1 cellular context compared by ENCODE assay signal in genomic region chr20:63082308-63082938, GRCh38.
TF ChIP-seq lines count a peak whose summit lies in the region.

No MANE protein-coding gene starts in this region.

TF ChIP-seq in HepG2, 621 proteins besides CTCF, POLR2A, EP300 and RAD21 (continued from another document and continues in another):
- TF ChIP-seq ZNF646 (CRISPR knock-in tag; IDR thresholded peaks at IDR 0.05): no peak
- TF ChIP-seq SMAD1 (CRISPR knock-in tag; IDR thresholded peaks at IDR 0.05; ENCODE audit: borderline replicate concordance, low read depth): no peak
- no peak for TF ChIP-seq ZNF776 (CRISPR knock-in tag; IDR thresholded peaks at IDR 0.05)
- TF ChIP-seq ZNF530 (CRISPR knock-in tag; IDR thresholded peaks at IDR 0.05; ENCODE audit: low read depth): 0 out of 2 replicates have a peak, but pooled peaks have one; percentile 72
- TF ChIP-seq, protein P1, sequence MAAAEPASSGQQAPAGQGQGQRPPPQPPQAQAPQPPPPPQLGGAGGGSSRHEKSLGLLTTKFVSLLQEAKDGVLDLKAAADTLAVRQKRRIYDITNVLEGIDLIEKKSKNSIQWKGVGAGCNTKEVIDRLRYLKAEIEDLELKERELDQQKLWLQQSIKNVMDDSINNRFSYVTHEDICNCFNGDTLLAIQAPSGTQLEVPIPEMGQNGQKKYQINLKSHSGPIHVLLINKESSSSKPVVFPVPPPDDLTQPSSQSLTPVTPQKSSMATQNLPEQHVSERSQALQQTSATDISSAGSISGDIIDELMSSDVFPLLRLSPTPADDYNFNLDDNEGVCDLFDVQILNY (CRISPR knock-in tag; conservative IDR thresholded peaks at IDR 0.05): peak; percentile 79
- TF ChIP-seq, protein P2, sequence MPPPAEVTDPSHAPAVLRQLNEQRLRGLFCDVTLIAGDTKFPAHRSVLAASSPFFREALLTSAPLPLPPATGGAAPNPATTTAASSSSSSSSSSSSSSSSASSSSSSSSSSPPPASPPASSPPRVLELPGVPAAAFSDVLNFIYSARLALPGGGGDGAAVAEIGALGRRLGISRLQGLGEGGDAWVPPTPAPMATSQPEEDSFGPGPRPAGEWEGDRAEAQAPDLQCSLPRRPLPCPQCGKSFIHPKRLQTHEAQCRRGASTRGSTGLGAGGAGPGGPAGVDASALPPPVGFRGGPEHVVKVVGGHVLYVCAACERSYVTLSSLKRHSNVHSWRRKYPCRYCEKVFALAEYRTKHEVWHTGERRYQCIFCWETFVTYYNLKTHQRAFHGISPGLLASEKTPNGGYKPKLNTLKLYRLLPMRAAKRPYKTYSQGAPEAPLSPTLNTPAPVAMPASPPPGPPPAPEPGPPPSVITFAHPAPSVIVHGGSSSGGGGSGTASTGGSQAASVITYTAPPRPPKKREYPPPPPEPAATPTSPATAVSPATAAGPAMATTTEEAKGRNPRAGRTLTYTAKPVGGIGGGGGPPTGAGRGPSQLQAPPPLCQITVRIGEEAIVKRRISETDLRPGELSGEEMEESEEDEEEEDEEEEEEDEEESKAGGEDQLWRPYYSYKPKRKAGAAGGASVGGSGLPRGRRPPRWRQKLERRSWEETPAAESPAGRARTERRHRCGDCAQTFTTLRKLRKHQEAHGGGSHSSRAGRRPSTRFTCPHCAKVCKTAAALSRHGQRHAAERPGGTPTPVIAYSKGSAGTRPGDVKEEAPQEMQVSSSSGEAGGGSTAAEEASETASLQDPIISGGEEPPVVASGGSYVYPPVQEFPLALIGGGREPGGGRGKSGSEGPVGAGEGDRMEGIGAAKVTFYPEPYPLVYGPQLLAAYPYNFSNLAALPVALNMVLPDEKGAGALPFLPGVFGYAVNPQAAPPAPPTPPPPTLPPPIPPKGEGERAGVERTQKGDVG (CRISPR knock-in tag; IDR thresholded peaks at IDR 0.05; ENCODE audit: borderline replicate concordance): no peak
- TF ChIP-seq RARG (CRISPR knock-in tag; IDR thresholded peaks at IDR 0.05; ENCODE audit: low read depth): peak; percentile 69; the same call in 1 of the 2 replicates
- TF ChIP-seq ZFP91 (CRISPR knock-in tag; IDR thresholded peaks at IDR 0.05; ENCODE audit: borderline replicate concordance): no peak
- TF ChIP-seq KDM1A (CRISPR knock-in tag; IDR thresholded peaks at IDR 0.05): no peak
- peak; percentile 84 for TF ChIP-seq ATF2 (CRISPR knock-in tag; IDR thresholded peaks at IDR 0.05)
- TF ChIP-seq HHEX (CRISPR knock-in tag; IDR thresholded peaks at IDR 0.05): no peak
- no peak for TF ChIP-seq ZBTB8A (CRISPR knock-in tag; IDR thresholded peaks at IDR 0.05; ENCODE audit: borderline replicate concordance, low read depth)
- peak; percentile 52; the same call in 1 of the 2 replicates for TF ChIP-seq ATF7-NPFF (CRISPR knock-in tag; IDR thresholded peaks at IDR 0.05; ENCODE audit: low read depth)
- TF ChIP-seq SYNCRIP (IDR thresholded peaks at IDR 0.05; ENCODE audit: insufficient read depth, low read depth, low read length): no peak
- no peak for TF ChIP-seq ZFP36 (IDR thresholded peaks at IDR 0.05; ENCODE audit: borderline replicate concordance, low read depth, low read length, partially characterized antibody)
- TF ChIP-seq ZNF20 (CRISPR knock-in tag; IDR thresholded peaks at IDR 0.05): no peak
- TF ChIP-seq ZSCAN31 (CRISPR knock-in tag; IDR thresholded peaks at IDR 0.05; ENCODE audit: low read depth): 0 out of 2 replicates have a peak, but pooled peaks have one; percentile 65
- no peak for TF ChIP-seq ADNP (CRISPR knock-in tag; IDR thresholded peaks at IDR 0.05)
- TF ChIP-seq, protein P3, sequence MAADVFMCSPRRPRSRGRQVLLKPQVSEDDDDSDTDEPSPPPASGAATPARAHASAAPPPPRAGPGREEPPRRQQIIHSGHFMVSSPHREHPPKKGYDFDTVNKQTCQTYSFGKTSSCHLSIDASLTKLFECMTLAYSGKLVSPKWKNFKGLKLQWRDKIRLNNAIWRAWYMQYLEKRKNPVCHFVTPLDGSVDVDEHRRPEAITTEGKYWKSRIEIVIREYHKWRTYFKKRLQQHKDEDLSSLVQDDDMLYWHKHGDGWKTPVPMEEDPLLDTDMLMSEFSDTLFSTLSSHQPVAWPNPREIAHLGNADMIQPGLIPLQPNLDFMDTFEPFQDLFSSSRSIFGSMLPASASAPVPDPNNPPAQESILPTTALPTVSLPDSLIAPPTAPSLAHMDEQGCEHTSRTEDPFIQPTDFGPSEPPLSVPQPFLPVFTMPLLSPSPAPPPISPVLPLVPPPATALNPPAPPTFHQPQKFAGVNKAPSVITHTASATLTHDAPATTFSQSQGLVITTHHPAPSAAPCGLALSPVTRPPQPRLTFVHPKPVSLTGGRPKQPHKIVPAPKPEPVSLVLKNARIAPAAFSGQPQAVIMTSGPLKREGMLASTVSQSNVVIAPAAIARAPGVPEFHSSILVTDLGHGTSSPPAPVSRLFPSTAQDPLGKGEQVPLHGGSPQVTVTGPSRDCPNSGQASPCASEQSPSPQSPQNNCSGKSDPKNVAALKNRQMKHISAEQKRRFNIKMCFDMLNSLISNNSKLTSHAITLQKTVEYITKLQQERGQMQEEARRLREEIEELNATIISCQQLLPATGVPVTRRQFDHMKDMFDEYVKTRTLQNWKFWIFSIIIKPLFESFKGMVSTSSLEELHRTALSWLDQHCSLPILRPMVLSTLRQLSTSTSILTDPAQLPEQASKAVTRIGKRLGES (CRISPR knock-in tag; IDR thresholded peaks at IDR 0.05; ENCODE audit: borderline replicate concordance): peak; percentile 81; the same call in 1 of the 2 replicates
- TF ChIP-seq ZIK1 (CRISPR knock-in tag; IDR thresholded peaks at IDR 0.05; ENCODE audit: borderline replicate concordance, low read depth): peak; percentile 67; the same call in 1 of the 2 replicates
- peak; percentile 82; the same call in 1 of the 2 replicates for TF ChIP-seq KDM5B (CRISPR knock-in tag; IDR thresholded peaks at IDR 0.05; ENCODE audit: borderline replicate concordance)
- peak; percentile 95 for TF ChIP-seq ZNF543 (CRISPR knock-in tag; IDR thresholded peaks at IDR 0.05)
- peak; percentile 91 for TF ChIP-seq HOXA9 (CRISPR knock-in tag; IDR thresholded peaks at IDR 0.05; ENCODE audit: borderline replicate concordance)
- no peak for TF ChIP-seq HNRNPUL1 (IDR thresholded peaks at IDR 0.05; ENCODE audit: low read depth, low read length)
- TF ChIP-seq PRDM4 (CRISPR knock-in tag; IDR thresholded peaks at IDR 0.05; ENCODE audit: borderline replicate concordance): no peak
- TF ChIP-seq ZNF775 (CRISPR knock-in tag; IDR thresholded peaks at IDR 0.05; ENCODE audit: borderline replicate concordance): peak; percentile 75; the same call in 1 of the 2 replicates
- TF ChIP-seq ZNF713 (CRISPR knock-in tag; IDR thresholded peaks at IDR 0.05): no peak; the same call in 1 of the 2 replicates
- TF ChIP-seq GFI1 (CRISPR knock-in tag; IDR thresholded peaks at IDR 0.05; ENCODE audit: borderline replicate concordance): no peak
- no peak for TF ChIP-seq CBX2 (IDR thresholded peaks at IDR 0.05; ENCODE audit: low read depth, low read length)
- no peak for TF ChIP-seq CBX2 (CRISPR knock-in tag; IDR thresholded peaks at IDR 0.05; ENCODE audit: low read depth)
- 0 out of 2 replicates have a peak, but pooled peaks have one; percentile 92 for TF ChIP-seq ZNF235 (CRISPR knock-in tag; IDR thresholded peaks at IDR 0.05; ENCODE audit: borderline replicate concordance)
- no peak for TF ChIP-seq LCORL (IDR thresholded peaks at IDR 0.05)
- no peak for TF ChIP-seq LCORL (CRISPR knock-in tag; IDR thresholded peaks at IDR 0.05)
- TF ChIP-seq DRAP1 (CRISPR knock-in tag; IDR thresholded peaks at IDR 0.05): peak; percentile 63; the same call in 1 of the 2 replicates
- 0 out of 2 replicates have a peak, but pooled peaks have one; percentile 49 for TF ChIP-seq SNAPC5 (CRISPR knock-in tag; IDR thresholded peaks at IDR 0.05; ENCODE audit: borderline replicate concordance)
- TF ChIP-seq ZNF121 (CRISPR knock-in tag; IDR thresholded peaks at IDR 0.05): no peak
- peak; percentile 89 for TF ChIP-seq FLYWCH1 (CRISPR knock-in tag; IDR thresholded peaks at IDR 0.05)
- peak; percentile 93 for TF ChIP-seq ZNF441 (CRISPR knock-in tag; IDR thresholded peaks at IDR 0.05; ENCODE audit: borderline replicate concordance)
- TF ChIP-seq HCFC1 (IDR thresholded peaks at IDR 0.05; ENCODE audit: low read depth, low read length): no peak; the same call in 1 of the 2 replicates
- TF ChIP-seq ZNF224 (CRISPR knock-in tag; IDR thresholded peaks at IDR 0.05): no peak
- TF ChIP-seq FOSL1 (CRISPR knock-in tag; IDR thresholded peaks at IDR 0.05; ENCODE audit: borderline replicate concordance): no peak
- peak; percentile 64; the same call in 1 of the 2 replicates for TF ChIP-seq SP4 (CRISPR knock-in tag; IDR thresholded peaks at IDR 0.05)
